8 cellular contexts compared by ENCODE assay signal in genomic region chr3:14143826-14144225, GRCh38. TPM values are rescaled to one million over a fixed set of nuclear protein-coding genes. Genes with fewer than 3 reads are reported as not detected.
DNase-seq lines count a peak whose midpoint lies in the region; ATAC-seq and TF ChIP-seq lines count a peak whose summit lies in the region.

No MANE protein-coding gene starts in this region.

- no peaks in the 10 kb centered on the region for H3K27me3 Mint-ChIP-seq in stimulated activated naive CD8-positive, alpha-beta T cell treated with anti-CD3 and anti-CD28 coated beads, Interleukin-15, Interleukin-2, amounts not matched to agents 100 ng/mL and 50 ng/mL, for 24 hours
- H3K27me3 Mint-ChIP-seq in activated naive CD8-positive, alpha-beta T cell treated with anti-CD3 and anti-CD28 coated beads for 36 hours: no peaks in the 10 kb centered on the region

- H3K9ac ChIP-seq in skeletal muscle tissue (ENCODE audit: low read depth in 1 of 3, low read length in 3 of 3): peak overlapping the region in 1 of 3 donors; percentile 46

- ATAC-seq in stimulated activated naive CD8-positive, alpha-beta T cell treated with anti-CD3 and anti-CD28 coated beads, Interleukin-15, Interleukin-2, amounts not matched to agents 100 U/mL and 50 U/mL, for 24 hours: no peak
- ATAC-seq in HG02678 (IDR thresholded peaks at IDR 0.05; ENCODE audit: unreplicated experiment): no peak

- H3K27me3 ChIP-seq in left ventricle myocardium inferior (ENCODE audit: low read depth): no peaks in the 10 kb centered on the region
- H3K27me3 ChIP-seq in skeletal muscle tissue (ENCODE audit: control insufficient read depth in 3 of 3, insufficient read depth in 3 of 3, low read length in 3 of 3): no peaks in the 10 kb centered on the region

- peaks cover 55% of the 10 kb centered on the region for H3K4me1 ChIP-seq in left ventricle myocardium inferior
- peaks cover 27 to 45% (median 34%) of the 10 kb centered on the region in 3 donors for H3K4me1 ChIP-seq in skeletal muscle tissue (ENCODE audit: control insufficient read depth in 3 of 3, insufficient read depth in 3 of 3, low read length in 3 of 3)

- H3K9me3 ChIP-seq in left ventricle myocardium inferior (replicated peaks) (no peaks in the 10 kb centered on the region), skeletal muscle tissue (ENCODE audit: control insufficient read depth in 3 of 3, low read length in 3 of 3) (no peaks in the 10 kb centered on the region)

- H3K27ac ChIP-seq in left ventricle myocardium inferior (replicated peaks) (peak overlapping the region; percentile 89), skeletal muscle tissue (ENCODE audit: low read depth, low read length) (peak overlapping the region; percentile 83)

- peak overlapping the region; percentile 26 for H3K4me3 Mint-ChIP-seq in stimulated activated naive CD8-positive, alpha-beta T cell treated with anti-CD3 and anti-CD28 coated beads, Interleukin-15, Interleukin-2, amounts not matched to agents 100 ng/mL and 50 ng/mL, for 24 hours
- no peak overlapping the region for H3K4me3 Mint-ChIP-seq in activated naive CD8-positive, alpha-beta T cell treated with anti-CD3 and anti-CD28 coated beads for 36 hours

- H3K36me3 ChIP-seq in left ventricle myocardium inferior (peaks cover 66% of the 10 kb centered on the region), skeletal muscle tissue (ENCODE audit: control insufficient read depth in 3 of 3, insufficient read depth in 3 of 3, low read length in 3 of 3) (peaks cover 47 to 58% (median 52%) of the 10 kb centered on the region in 3 donors)

- no peak for DNase-seq in stimulated activated naive CD8-positive, alpha-beta T cell treated with anti-CD3 and anti-CD28 coated beads, Interleukin-15, Interleukin-2, amounts not matched to agents 100 U/mL and 50 U/mL, for 24 hours
- no peak for DNase-seq in activated naive CD8-positive, alpha-beta T cell treated with anti-CD3 and anti-CD28 coated beads for 36 hours
- DNase-seq in left ventricle myocardium inferior (no peak), pons (ENCODE audit: low spot score) (no peak), cerebellum (ENCODE audit: low spot score) (no peak)

- peaks cover 43% of the 10 kb centered on the region for H3K36me3 Mint-ChIP-seq in stimulated activated naive CD8-positive, alpha-beta T cell treated with anti-CD3 and anti-CD28 coated beads, Interleukin-15, Interleukin-2, amounts not matched to agents 100 ng/mL and 50 ng/mL, for 24 hours (ENCODE audit: low read depth)
- H3K36me3 Mint-ChIP-seq in activated naive CD8-positive, alpha-beta T cell treated with anti-CD3 and anti-CD28 coated beads for 36 hours: peaks cover 20% of the 10 kb centered on the region

- H3K9me3 Mint-ChIP-seq in stimulated activated naive CD8-positive, alpha-beta T cell treated with anti-CD3 and anti-CD28 coated beads, Interleukin-15, Interleukin-2, amounts not matched to agents 100 ng/mL and 50 ng/mL, for 24 hours: no peaks in the 10 kb centered on the region
- H3K9me3 Mint-ChIP-seq in activated naive CD8-positive, alpha-beta T cell treated with anti-CD3 and anti-CD28 coated beads for 36 hours: no peaks in the 10 kb centered on the region

- no peak for TF ChIP-seq CTCF in left ventricle myocardium inferior (IDR thresholded peaks at IDR 0.05; ENCODE audit: borderline replicate concordance)

- peak overlapping the region; percentile 86 for H3K27ac Mint-ChIP-seq in stimulated activated naive CD8-positive, alpha-beta T cell treated with anti-CD3 and anti-CD28 coated beads, Interleukin-15, Interleukin-2, amounts not matched to agents 100 ng/mL and 50 ng/mL, for 24 hours
- H3K27ac Mint-ChIP-seq in activated naive CD8-positive, alpha-beta T cell treated with anti-CD3 and anti-CD28 coated beads for 36 hours: peak overlapping the region; percentile 85

- H3K4me3 ChIP-seq in left ventricle myocardium inferior (peak overlapping the region; percentile 49), skeletal muscle tissue (ENCODE audit: low read length in 3 of 3) (peak overlapping the region in 1 of 3 donors; percentile 57)

- intact Hi-C loops in left ventricle myocardium inferior (cut with micrococcal nuclease): no loop called here

- peaks cover 50% of the 10 kb centered on the region for H3K4me1 Mint-ChIP-seq in stimulated activated naive CD8-positive, alpha-beta T cell treated with anti-CD3 and anti-CD28 coated beads, Interleukin-15, Interleukin-2, amounts not matched to agents 100 ng/mL and 50 ng/mL, for 24 hours (ENCODE audit: low read depth)
- peaks cover 35% of the 10 kb centered on the region for H3K4me1 Mint-ChIP-seq in activated naive CD8-positive, alpha-beta T cell treated with anti-CD3 and anti-CD28 coated beads for 36 hours

RNA-seq across cellular contexts. Expression of gene TMEM43, which starts 19.0 kb away (rescaled TPM):
- 10 to 100 TPM; 26.8 to 27.0 TPM for total RNA-seq in activated naive CD8-positive, alpha-beta T cell treated with anti-CD3 and anti-CD28 coated beads for 36 hours
- total RNA-seq in left ventricle myocardium inferior (44.4 TPM), skeletal muscle tissue (39.7 TPM), cerebellum (39.0 TPM)

RNA-seq across cellular contexts. Expression of gene CHCHD4, which starts 19.2 kb away (rescaled TPM):
- 10 to 100 TPM; 27.7 to 29.8 TPM for total RNA-seq in activated naive CD8-positive, alpha-beta T cell treated with anti-CD3 and anti-CD28 coated beads for 36 hours
- total RNA-seq in left ventricle myocardium inferior: 37.6 TPM
- total RNA-seq in skeletal muscle tissue: 12.5 TPM
- 5.4 TPM for total RNA-seq in cerebellum

RNA-seq across cellular contexts. Expression of gene XPC, which starts 34.6 kb away (rescaled TPM):
- 10 to 100 TPM; 19.8 to 25.4 TPM for total RNA-seq in activated naive CD8-positive, alpha-beta T cell treated with anti-CD3 and anti-CD28 coated beads for 36 hours
- total RNA-seq in left ventricle myocardium inferior (10.4 TPM), skeletal muscle tissue (14.6 TPM), cerebellum (15.3 TPM)

RNA-seq across cellular contexts. Expression of gene LSM3, which starts 34.8 kb away (rescaled TPM):
- 10 to 100 TPM; 26.3 to 27.2 TPM for total RNA-seq in activated naive CD8-positive, alpha-beta T cell treated with anti-CD3 and anti-CD28 coated beads for 36 hours
- total RNA-seq in left ventricle myocardium inferior (16.8 TPM), skeletal muscle tissue (14.6 TPM), cerebellum (6.8 TPM)
